Comparison of ENCODE assay signal across 15 cellular contexts in the genomic region with DNA sequence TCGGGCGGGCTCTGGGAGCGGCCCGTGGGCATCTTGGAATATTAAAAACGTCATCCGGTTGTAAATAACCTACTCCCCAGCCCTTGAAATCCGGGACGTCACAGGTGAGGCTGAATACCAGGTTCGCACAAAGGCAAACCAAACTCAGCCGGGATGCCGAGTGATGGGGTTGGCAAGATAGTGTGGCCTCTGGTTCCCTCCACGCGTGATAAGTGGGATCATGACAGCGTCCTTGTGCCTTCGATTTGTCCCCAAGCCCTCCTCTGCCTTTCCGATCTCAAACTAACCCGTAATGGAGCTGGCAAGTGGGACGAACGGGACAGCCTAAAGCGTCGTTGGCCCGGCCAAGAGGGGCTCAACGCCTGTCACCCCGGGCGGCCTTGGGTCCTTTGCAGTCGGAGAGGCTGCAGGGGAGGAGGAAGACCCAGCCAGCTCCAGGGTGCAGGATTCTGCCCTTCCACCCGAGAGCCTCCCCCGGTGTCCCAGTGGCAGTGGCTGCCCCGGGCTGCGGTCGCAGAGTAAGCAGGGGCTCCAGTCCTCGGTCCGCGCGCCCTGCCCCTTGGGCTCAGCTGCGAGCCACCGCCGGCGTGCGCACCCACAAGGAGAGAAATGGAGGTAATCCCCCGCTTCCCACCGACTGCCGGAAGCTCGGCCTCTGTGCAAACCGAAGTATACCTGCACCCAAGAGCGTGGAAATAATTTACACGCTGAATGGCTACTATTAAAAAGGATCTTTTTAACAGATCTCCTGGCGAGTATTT. TPM values are rescaled to one million over a fixed set of nuclear protein-coding genes. Genes with fewer than 3 reads are reported as not detected.
DNase-seq lines count a peak whose midpoint lies in the region; ATAC-seq and TF ChIP-seq lines count a peak whose summit lies in the region.
"Had no signal": no experiment of that assay in that cellular context is flagged by ENCODE, and none has a peak within 500 bp of the region (broad histone marks: within the 10 kb centered on the region; RNA-seq: fewer than 3 reads in every experiment).

No MANE protein-coding gene starts in this region.

- intact Hi-C loops in upper lobe of right lung (cut with DNase I) = no loop called here

- TF ChIP-seq CTCF in upper lobe of right lung (IDR thresholded peaks at IDR 0.05) = no peak
- no peak for TF ChIP-seq CTCF in RWPE1 (conservative IDR thresholded peaks at IDR 0.05; ENCODE audit: low read depth)

- CTCF ChIA-PET in activated naive CD4-positive, alpha-beta T cell treated with anti-CD3 and anti-CD28 coated beads, Interleukin-2, amount 10 ng/mL, durations not matched to agents 7 days and 5 days (lab: Charles Lee) = interaction anchor here (1.6 kb wide), 1 partner anchor 12 kb away, joined by 4 read pairs; no protein-coding TSS in a partner anchor
- CTCF ChIA-PET in activated CD4-positive, alpha-beta memory T cell treated with anti-CD3 and anti-CD28 coated beads, Interleukin-2, amount 10 ng/mL, durations not matched to agents 7 days and 5 days (lab: Charles Lee) = no interaction called here
- CTCF ChIA-PET in T-cell (lab: Charles Lee) = interaction anchor here in 1 of 2 donors (0.8 kb wide), 1 partner anchor 249 kb away, joined by 3 read pairs; no protein-coding TSS in a partner anchor
- CTCF ChIA-PET in RWPE1 (lab: Yijun Ruan, JAX) = interaction anchor here (1.3 kb wide), 1 partner anchor 273 kb away, joined by 4 read pairs; no protein-coding TSS in a partner anchor

- no peaks in the 10 kb centered on the region for H3K36me3 ChIP-seq in iPS-20b (ENCODE audit: insufficient read depth, low read depth, low read length)
- H3K36me3 ChIP-seq in upper lobe of right lung = no peaks in the 10 kb centered on the region
- H3K36me3 ChIP-seq: gastrocnemius medialis, SJSA1 had no signal

- no peak overlapping the region for H3K9ac ChIP-seq in iPS-20b (ENCODE audit: low read depth, low read length)

- no peaks in the 10 kb centered on the region for H3K36me3 Mint-ChIP-seq in activated naive CD4-positive, alpha-beta T cell treated with anti-CD3 and anti-CD28 coated beads, Interleukin-2, amount 10 ng/mL, durations not matched to agents 7 days and 5 days
- no peaks in the 10 kb centered on the region for H3K36me3 Mint-ChIP-seq in activated CD4-positive, alpha-beta memory T cell treated with anti-CD3 and anti-CD28 coated beads, Interleukin-2, amount 10 ng/mL, durations not matched to agents 7 days and 5 days (ENCODE audit: low read depth)
- peaks cover 4% of the 10 kb centered on the region for H3K36me3 Mint-ChIP-seq in T-cell

- no peak overlapping the region for H3K27ac ChIP-seq in iPS-20b (ENCODE audit: low read length)
- H3K27ac ChIP-seq in upper lobe of right lung = no peak overlapping the region
- H3K27ac ChIP-seq in RWPE1 = no peak overlapping the region
- H3K27ac ChIP-seq: body of pancreas, gastrocnemius medialis, SJSA1 had no signal

- H3K27me3 Mint-ChIP-seq in activated naive CD4-positive, alpha-beta T cell treated with anti-CD3 and anti-CD28 coated beads, Interleukin-2, amount 10 ng/mL, durations not matched to agents 7 days and 5 days = peaks cover 76% of the 10 kb centered on the region
- H3K27me3 Mint-ChIP-seq in activated CD4-positive, alpha-beta memory T cell treated with anti-CD3 and anti-CD28 coated beads, Interleukin-2, amount 10 ng/mL, durations not matched to agents 7 days and 5 days = peaks cover 96% of the 10 kb centered on the region
- H3K27me3 Mint-ChIP-seq in T-cell = peaks cover 82 to 91% of the 10 kb centered on the region in 2 donors

- no peak overlapping the region for H3K4me3 Mint-ChIP-seq in activated naive CD4-positive, alpha-beta T cell treated with anti-CD3 and anti-CD28 coated beads, Interleukin-2, amount 10 ng/mL, durations not matched to agents 7 days and 5 days
- peak overlapping the region; percentile 3 for H3K4me3 Mint-ChIP-seq in activated CD4-positive, alpha-beta memory T cell treated with anti-CD3 and anti-CD28 coated beads, Interleukin-2, amount 10 ng/mL, durations not matched to agents 7 days and 5 days
- peak overlapping the region in 1 of 3 donors; percentile 3 for H3K4me3 Mint-ChIP-seq in T-cell

- ATAC-seq in upper lobe of right lung = peak; percentile 34
- no peak for ATAC-seq in T-cell (replicated peaks in 1 of 4)
- ATAC-seq: body of pancreas, gastrocnemius medialis, mucosa of descending colon had no signal

- POLR2A ChIA-PET in activated CD4-positive, alpha-beta memory T cell treated with anti-CD3 and anti-CD28 coated beads, Interleukin-2, amount 10 ng/mL, durations not matched to agents 7 days and 5 days (lab: Charles Lee) = no interaction called here
- POLR2A ChIA-PET in T-cell (lab: Charles Lee) = no interaction called here
- POLR2A ChIA-PET in RWPE1 (lab: Yijun Ruan, JAX; ENCODE audit: low non-redundant PET) = no interaction called here

- H3K4me1 Mint-ChIP-seq in activated naive CD4-positive, alpha-beta T cell treated with anti-CD3 and anti-CD28 coated beads, Interleukin-2, amount 10 ng/mL, durations not matched to agents 7 days and 5 days = no peaks in the 10 kb centered on the region
- H3K4me1 Mint-ChIP-seq in activated CD4-positive, alpha-beta memory T cell treated with anti-CD3 and anti-CD28 coated beads, Interleukin-2, amount 10 ng/mL, durations not matched to agents 7 days and 5 days = peaks cover 5% of the 10 kb centered on the region
- peaks cover 6 to 10% (median 7%) of the 10 kb centered on the region in 3 donors for H3K4me1 Mint-ChIP-seq in T-cell

- H3K9me3 Mint-ChIP-seq in activated naive CD4-positive, alpha-beta T cell treated with anti-CD3 and anti-CD28 coated beads, Interleukin-2, amount 10 ng/mL, durations not matched to agents 7 days and 5 days = no peaks in the 10 kb centered on the region
- H3K9me3 Mint-ChIP-seq in activated CD4-positive, alpha-beta memory T cell treated with anti-CD3 and anti-CD28 coated beads, Interleukin-2, amount 10 ng/mL, durations not matched to agents 7 days and 5 days = no peaks in the 10 kb centered on the region
- no peaks in the 10 kb centered on the region for H3K9me3 Mint-ChIP-seq in T-cell

- peaks cover 100% of the 10 kb centered on the region for H3K27me3 ChIP-seq in iPS-20b (ENCODE audit: insufficient read depth, low read length)
- H3K27me3 ChIP-seq in upper lobe of right lung = peaks cover 98% of the 10 kb centered on the region

- peak overlapping the region; percentile 17; the same call in 1 of the 2 replicates for H3K4me3 ChIP-seq in iPS-20b (ENCODE audit: low read length)
- no peak overlapping the region for H3K4me3 ChIP-seq in upper lobe of right lung
- H3K4me3 ChIP-seq: body of pancreas, mucosa of descending colon, SJSA1 had no signal

- peak overlapping the region; percentile 67 for H3K27ac Mint-ChIP-seq in activated naive CD4-positive, alpha-beta T cell treated with anti-CD3 and anti-CD28 coated beads, Interleukin-2, amount 10 ng/mL, durations not matched to agents 7 days and 5 days
- H3K27ac Mint-ChIP-seq in activated CD4-positive, alpha-beta memory T cell treated with anti-CD3 and anti-CD28 coated beads, Interleukin-2, amount 10 ng/mL, durations not matched to agents 7 days and 5 days = peak overlapping the region; percentile 34
- no peak overlapping the region for H3K27ac Mint-ChIP-seq in T-cell

- H3K4me1 ChIP-seq in iPS-20b (ENCODE audit: insufficient read depth, low read length) (peaks cover 4% of the 10 kb centered on the region; the same call in 1 of the 2 replicates), upper lobe of right lung (peaks cover 5% of the 10 kb centered on the region)
- H3K4me1 ChIP-seq: SJSA1 had no signal

- DNase-seq in activated naive CD4-positive, alpha-beta T cell treated with anti-CD3 and anti-CD28 coated beads, Interleukin-2, amount 10 ng/mL, durations not matched to agents 7 days and 5 days = no peak
- DNase-seq in activated naive CD4-positive, alpha-beta T cell (lab: John Stamatoyannopoulos, UW) = no peak
- no peak for DNase-seq in activated CD4-positive, alpha-beta memory T cell treated with anti-CD3 and anti-CD28 coated beads, Interleukin-2, amount 10 ng/mL, durations not matched to agents 7 days and 5 days
- DNase-seq in upper lobe of right lung = peak; percentile 46
- no peak for DNase-seq in T-cell
- no peak for DNase-seq in RWPE1 (ENCODE audit: low spot score)
- DNase-seq in DMS79 treated with DMSO at 0.1 percent for 48 hours (lab: John Stamatoyannopoulos, UW) = no peak
- DNase-seq: gastrocnemius medialis, kidney glomerular epithelial cell, MM.1S, mucosa of descending colon had no signal

- peaks cover 4% of the 10 kb centered on the region; the same call in 1 of the 2 replicates for H3K9me3 ChIP-seq in iPS-20b (ENCODE audit: insufficient read depth, low read depth, low read length)
- H3K9me3 ChIP-seq in upper lobe of right lung = no peaks in the 10 kb centered on the region
- H3K9me3 ChIP-seq: body of pancreas, gastrocnemius medialis, mucosa of descending colon, SJSA1 had no signal

RNA-seq across cellular contexts. Expression of a gene that starts 13.4 kb away (rescaled TPM):
- total RNA-seq in activated CD4-positive, alpha-beta memory T cell treated with anti-CD3 and anti-CD28 coated beads, Interleukin-2, amount 10 ng/mL, durations not matched to agents 7 days and 5 days = not detected
- total RNA-seq in upper lobe of right lung (not detected), T-cell (not detected)
- total RNA-seq: body of pancreas, HT-29, mucosa of descending colon had no signal

Comparison
In these comparisons a context has a peak if more than half of its experiments do, and no peak if none do; other contexts are left out.
1. H3K27ac Mint-ChIP-seq: peak in activated naive CD4-positive, alpha-beta T cell treated with anti-CD3 and anti-CD28 coated beads, Interleukin-2, amount 10 ng/mL, durations not matched to agents 7 days and 5 days (single experiment) and activated CD4-positive, alpha-beta memory T cell treated with anti-CD3 and anti-CD28 coated beads, Interleukin-2, amount 10 ng/mL, durations not matched to agents 7 days and 5 days (single experiment); none in T-cell (0 of 2).